Comparison of ENCODE assay signal across 8 cellular contexts in genomic region chr6:10404107-10404798, GRCh38. TPM values are rescaled to one million over a fixed set of nuclear protein-coding genes. Genes with fewer than 3 reads are reported as not detected.
DNase-seq lines count a peak whose midpoint lies in the region; ATAC-seq and TF ChIP-seq lines count a peak whose summit lies in the region.

No MANE protein-coding gene starts in this region.

- H3K4me3 ChIP-seq in NT2/D1 (ENCODE audit: insufficient read length, low read depth): peak overlapping the region; percentile 85
- peak overlapping the region; percentile 84 for H3K4me3 ChIP-seq in epithelial cell of esophagus (ENCODE audit: low read length)
- H3K4me3 ChIP-seq in muscle layer of colon (ENCODE audit: low read depth in 1 of 2, low read length in 2 of 2): peak overlapping the region; percentile 69 to 74

- H3K27me3 ChIP-seq in NT2/D1 (ENCODE audit: insufficient read depth, insufficient read length) (peaks cover 27% of the 10 kb centered on the region), muscle layer of colon (ENCODE audit: control insufficient read depth in 1 of 2, insufficient read depth in 2 of 2, low read length in 2 of 2) (peaks cover 31 to 37% of the 10 kb centered on the region in 2 donors)

- peak; percentile 99 for DNase-seq in DMS 273 (lab: John Stamatoyannopoulos, UW; ENCODE audit: unreplicated experiment)
- peak; percentile 93 for DNase-seq in HT1080 (ENCODE audit: low read depth)
- DNase-seq in NT2/D1 (ENCODE audit: low read depth, low spot score): peak; percentile 89
- peak; percentile 70 for DNase-seq in activated CD8-positive, alpha-beta memory T cell treated with anti-CD3 and anti-CD28 coated beads, Interleukin-2, amount 50 U/mL, for 4 hours
- peak; percentile 97 for DNase-seq in epithelial cell of esophagus (ENCODE audit: low read depth)
- peak; percentile 88 for DNase-seq in stimulated activated CD8-positive, alpha-beta memory T cell treated with anti-CD3 and anti-CD28 coated beads, Interleukin-4, amount 100 ng/mL, for 48 hours

- no peak overlapping the region for H3K27ac ChIP-seq in muscle layer of colon (ENCODE audit: low read depth, low read length)

- H3K36me3 ChIP-seq in NT2/D1 (ENCODE audit: insufficient read depth, insufficient read length, low read length) (no peaks in the 10 kb centered on the region), muscle layer of colon (ENCODE audit: insufficient read depth, low read length) (no peaks in the 10 kb centered on the region)

- H3K9me3 ChIP-seq in NT2/D1 (ENCODE audit: insufficient read depth, low read length) (no peaks in the 10 kb centered on the region), muscle layer of colon (ENCODE audit: low read length) (no peaks in the 10 kb centered on the region)

- H3K4me1 ChIP-seq in NT2/D1 (ENCODE audit: insufficient read depth, insufficient read length): no peaks in the 10 kb centered on the region
- peaks cover 11% of the 10 kb centered on the region for H3K4me1 ChIP-seq in muscle layer of colon (ENCODE audit: insufficient read depth, low read length)

- TF ChIP-seq CTCF in epithelial cell of esophagus (IDR thresholded peaks at IDR 0.05; ENCODE audit: insufficient read depth, low read depth, low read length, missing control alignments): peak; percentile 25

- peak overlapping the region; percentile 92 for H3K9ac ChIP-seq in NT2/D1 (ENCODE audit: insufficient read length, low read depth)
- H3K9ac ChIP-seq in muscle layer of colon (ENCODE audit: low read length): no peak overlapping the region

- ATAC-seq in GM21381 (IDR thresholded peaks at IDR 0.05; ENCODE audit: unreplicated experiment): peak; percentile 95

RNA-seq across cellular contexts. Expression of gene TFAP2A, which starts 10.6 kb away (rescaled TPM):
- 0.60 and 1.8 TPM in 2 replicates for total RNA-seq in HT1080 (2014; rRNA removed; shearing (Covaris generic))
- 3.5 and 4.8 TPM in 2 replicates for polyA plus RNA-seq in HT1080 (2015; cell fraction: cytosol; rRNA removed)
- polyA plus RNA-seq in HT1080 (2015; cell fraction: nucleus; rRNA removed): 7.0 and 9.0 TPM in 2 replicates
